Comparison of ENCODE assay signal across 26 cellular contexts in genomic region chr12:57169046-57169795, GRCh38. TPM values are rescaled to one million over a fixed set of nuclear protein-coding genes. Genes with fewer than 3 reads are reported as not detected.
A peak's percentile ranks its signal among the peaks of the same experiment; 100 is the strongest.
DNase-seq lines count a peak whose midpoint lies in the region; ATAC-seq and TF ChIP-seq lines count a peak whose summit lies in the region.
"Had no signal": no experiment of that assay in that cellular context is flagged by ENCODE, and none has a peak within 500 bp of the region (broad histone marks: within the 10 kb centered on the region; RNA-seq: fewer than 3 reads in every experiment).

No MANE protein-coding gene starts in this region.

- intact Hi-C loops in IMR-90 (cut with micrococcal nuclease), result no loop called here
- intact Hi-C loops in adrenal gland (cut with DNase I), result no loop called here
- intact Hi-C loops in testis (cut with DNase I; ENCODE audit: low total_unique reads), result no loop called here
- intact Hi-C loops in cardiac septum (cut with DNase I), result no loop called here

- no peak for TF ChIP-seq POLR2A in IMR-90 (IDR thresholded peaks at IDR 0.05; ENCODE audit: low read depth, low read length)
- no peak for TF ChIP-seq POLR2A in adrenal gland (IDR thresholded peaks at IDR 0.05)
- no peak for TF ChIP-seq POLR2A in testis (IDR thresholded peaks at IDR 0.05)

- H3K4ac ChIP-seq in IMR-90 (ENCODE audit: low read depth, low read length) (no peak overlapping the region), mesenchymal stem cell (ENCODE audit: low read depth in 1 of 2, low read length in 2 of 2) (no peak overlapping the region)

- peaks cover 6% of the 10 kb centered on the region; the same call in 1 of the 2 replicates for H3K9me1 ChIP-seq in IMR-90 (ENCODE audit: insufficient read depth, low read length)

- H3K27me3 ChIP-seq in IMR-90 (ENCODE audit: control insufficient read depth, insufficient read depth, low read length), result no peaks in the 10 kb centered on the region
- no peaks in the 10 kb centered on the region for H3K27me3 ChIP-seq in adrenal gland
- H3K27me3 ChIP-seq in mesenchymal stem cell (ENCODE audit: control insufficient read depth in 1 of 2, insufficient read depth in 1 of 2, low read length in 2 of 2), result no peaks in the 10 kb centered on the region
- H3K27me3 ChIP-seq in testis, result no peaks in the 10 kb centered on the region
- H3K27me3 ChIP-seq: BLaER1, SJSA1 had no signal

- H3K27ac ChIP-seq in IMR-90 (ENCODE audit: insufficient read depth, low read length) (no peak overlapping the region), adrenal gland (peak overlapping the region in 1 of 5 donors; percentile 52), mesenchymal stem cell (ENCODE audit: low read length, poor library complexity, severe bottlenecking) (no peak overlapping the region), testis (peak overlapping the region; percentile 34 to 76)
- H3K27ac ChIP-seq: SJSA1 had no signal

- peaks cover 10 to 57% of the 10 kb centered on the region in 2 experiments for H3K79me1 ChIP-seq in IMR-90 (ENCODE audit: low read depth in 1 of 2, low read length in 2 of 2)
- peaks cover 26% of the 10 kb centered on the region for H3K79me1 ChIP-seq in mesenchymal stem cell (replicated peaks; ENCODE audit: low read length, poor library complexity, severe bottlenecking)

- in situ Hi-C loops in IMR-90 (cut with MboI; ENCODE audit: low sequenced_read_pairs), result no loop called here
- in situ Hi-C loops in ACHN (cut with HindIII; ENCODE audit: low pct_ligation_motif_present, low pct_unique_long_range_greater_than_20kb, low sequenced_read_pairs), result no loop called here

- H2BK120ac ChIP-seq in IMR-90 (ENCODE audit: low read depth, low read length) (no peak overlapping the region), mesenchymal stem cell (ENCODE audit: low read depth, low read length) (no peak overlapping the region)

- no peak overlapping the region for H3K56ac ChIP-seq in IMR-90 (ENCODE audit: extremely low read depth, insufficient read depth, low read length)

- POLR2A ChIA-PET in IMR-90 (lab: Charles Lee; ENCODE audit: unreplicated experiment), result no interaction called here

- WGBS in IMR-90 (ENCODE audit: extremely low coverage in 2 of 2, insufficient read length in 1 of 2), 2 experiments, result 94% methylated on average over 9 of the region's 23 CpGs; no CpG with 5 or more reads in 1 of the 2 experiments
- 60 to 77% (median 70%) methylated on average over 21 to 23 of the region's 23 CpGs for WGBS in adrenal gland, 4 donors
- WGBS in mesenchymal stem cell, result 97% methylated on average over 23 of the region's 23 CpGs
- WGBS in testis, 2 donors, result 44 to 56% methylated on average over 13 to 23 of the region's 23 CpGs

- H4K8ac ChIP-seq in IMR-90 (ENCODE audit: low read depth in 2 of 2, low read length in 2 of 2), result no peak overlapping the region
- no peak overlapping the region for H4K8ac ChIP-seq in mesenchymal stem cell (ENCODE audit: low read length)

- TF ChIP-seq CTCF in IMR-90 (conservative IDR thresholded peaks at IDR 0.05; ENCODE audit: low read depth, low read length) (no peak), adrenal gland (IDR thresholded peaks at IDR 0.05) (no peak), testis (IDR thresholded peaks at IDR 0.05) (no peak)

- peak overlapping the region; percentile 40 for H2AFZ ChIP-seq in IMR-90 (replicated peaks; ENCODE audit: low read length, poor library complexity)
- H2AFZ ChIP-seq in mesenchymal stem cell (ENCODE audit: low read depth, low read length), result no peak overlapping the region

- TF ChIP-seq RAD21 in IMR-90 (IDR thresholded peaks at IDR 0.05; ENCODE audit: low read length), result no peak

- H2BK15ac ChIP-seq in IMR-90 (ENCODE audit: low read depth, low read length) (no peak overlapping the region), mesenchymal stem cell (ENCODE audit: low read depth, poor library complexity, severe bottlenecking) (no peak overlapping the region)

- no peak for ATAC-seq in IMR-90 (ENCODE audit: low read depth)
- ATAC-seq: PC-3 had no signal

- H3K9ac ChIP-seq in IMR-90 (ENCODE audit: low read depth, low read length) (no peak overlapping the region), mesenchymal stem cell (ENCODE audit: low read length) (peak overlapping the region; percentile 74)
- H3K9ac ChIP-seq: BLaER1 had no signal

- no TSS peak for BruUV-seq in IMR-90 (replicated peaks; lab: Mats Ljungman, UMichigan)

- H3K14ac ChIP-seq in IMR-90 (replicated peaks; ENCODE audit: low read depth, low read length), result no peak overlapping the region
- H3K14ac ChIP-seq in mesenchymal stem cell (ENCODE audit: low read length in 2 of 2), result no peak overlapping the region

- CTCF ChIA-PET in IMR-90 (lab: Yijun Ruan, JAX), result interaction anchor here (0.6 kb wide), 1 partner anchor 19 kb away, joined by 6 read pairs; no protein-coding TSS in a partner anchor

- H3K4me2 ChIP-seq in IMR-90 (ENCODE audit: low read depth, low read length) (no peak overlapping the region), mesenchymal stem cell (ENCODE audit: low read length, poor library complexity, severe bottlenecking) (no peak overlapping the region)
- H3K4me2 ChIP-seq: BLaER1 had no signal

- H4K20me1 ChIP-seq in IMR-90 (ENCODE audit: insufficient read depth, low read length), result peaks cover 50% of the 10 kb centered on the region
- H4K20me1 ChIP-seq: BLaER1 had no signal

- H3K4me1 ChIP-seq in IMR-90 (ENCODE audit: control insufficient read depth, insufficient read depth, low read length), result peaks cover 12% of the 10 kb centered on the region
- no peaks in the 10 kb centered on the region for H3K4me1 ChIP-seq in adrenal gland (replicated peaks in 1 of 2)
- peaks cover 24% of the 10 kb centered on the region for H3K4me1 ChIP-seq in mesenchymal stem cell (ENCODE audit: control insufficient read depth, insufficient read depth, low read depth, low read length)
- H3K4me1 ChIP-seq in testis, result peaks cover 39% of the 10 kb centered on the region

- DNase-seq in IMR-90 (no peak), adrenal gland (peak in 6 of 7 donors; percentile 60 to 76 (median 66)), mesenchymal stem cell (no peak), testis (peak; percentile 83), ACHN (no peak), AG08395 (ENCODE audit: low spot score) (no peak), cardiac septum (ENCODE audit: low spot score) (no peak)
- DNase-seq: CD4-positive, CD25-positive, alpha-beta regulatory T cell; DMS153; DND-41; HCEC 1CT; NCI-H1105 treated with DMSO at 0.1 percent for 48 hours; NCI-H146; NCI-H1930; NCI-H2107; NCI-H524; NCI-H774; PC-3; Right ventricle myocardium superior had no signal

- H2AK5ac ChIP-seq in IMR-90 (ENCODE audit: low read depth, low read length), result no peak overlapping the region
- no peak overlapping the region for H2AK5ac ChIP-seq in mesenchymal stem cell (ENCODE audit: low read length, severe bottlenecking)

- H4K5ac ChIP-seq in IMR-90 (ENCODE audit: low read depth, low read length), result no peak overlapping the region

- H2BK20ac ChIP-seq in IMR-90 (ENCODE audit: low read depth, low read length), result no peak overlapping the region

- H3K4me3 ChIP-seq in IMR-90 (ENCODE audit: insufficient read depth, low read depth, low read length) (no peak overlapping the region), adrenal gland (no peak overlapping the region), mesenchymal stem cell (ENCODE audit: insufficient read depth in 1 of 2, low read depth in 1 of 2, low read length in 2 of 2) (no peak overlapping the region), testis (no peak overlapping the region)
- H3K4me3 ChIP-seq: BLaER1, SJSA1 had no signal

- dilution Hi-C loops in IMR-90 (cut with HindIII; ENCODE audit: low sequenced_read_pairs, unreplicated experiment), result no loop called here

- no peak overlapping the region for H2AK9ac ChIP-seq in IMR-90 (replicated peaks; ENCODE audit: low read depth, low read length, poor library complexity)

- no peaks in the 10 kb centered on the region for H3K9me3 ChIP-seq in IMR-90 (ENCODE audit: control insufficient read depth, insufficient read depth, low read length)
- H3K9me3 ChIP-seq in adrenal gland (replicated peaks in 1 of 3), result no peaks in the 10 kb centered on the region
- no peaks in the 10 kb centered on the region for H3K9me3 ChIP-seq in mesenchymal stem cell (ENCODE audit: control insufficient read depth, low read length)
- no peaks in the 10 kb centered on the region for H3K9me3 ChIP-seq in testis
- H3K9me3 ChIP-seq: BLaER1, SJSA1 had no signal

- H3K23ac ChIP-seq in IMR-90 (ENCODE audit: low read depth, low read length), result no peak overlapping the region
- H3K23ac ChIP-seq in mesenchymal stem cell (ENCODE audit: low read length in 2 of 2), result no peak overlapping the region

- H3K18ac ChIP-seq in IMR-90 (ENCODE audit: low read depth, low read length) (no peak overlapping the region), mesenchymal stem cell (ENCODE audit: low read depth in 1 of 2, low read length in 2 of 2) (no peak overlapping the region)

- H2BK12ac ChIP-seq in mesenchymal stem cell (ENCODE audit: low read length in 2 of 2), result no peak overlapping the region

- H3K36me3 ChIP-seq in IMR-90 (ENCODE audit: control insufficient read depth, insufficient read depth, low read length) (peaks cover 86% of the 10 kb centered on the region), adrenal gland (replicated peaks in 1 of 2) (peaks cover 0 to 82% of the 10 kb centered on the region in 2 donors), mesenchymal stem cell (ENCODE audit: control insufficient read depth in 1 of 2, insufficient read depth in 2 of 2, low read depth in 1 of 2, low read length in 2 of 2) (peaks cover 92 to 93% of the 10 kb centered on the region in 2 experiments), testis (ENCODE audit: low read depth, missing control alignments) (no peaks in the 10 kb centered on the region)

- no peak overlapping the region for H4K91ac ChIP-seq in IMR-90 (ENCODE audit: insufficient read depth, low read depth, low read length)
- H4K91ac ChIP-seq in mesenchymal stem cell (ENCODE audit: low read length), result no peak overlapping the region

- H2BK5ac ChIP-seq in IMR-90 (ENCODE audit: low read depth, low read length, poor library complexity, severe bottlenecking), result no peak overlapping the region
- no peak overlapping the region for H2BK5ac ChIP-seq in mesenchymal stem cell (ENCODE audit: low read depth, low read length, poor library complexity, severe bottlenecking)

RNA-seq across cellular contexts. Expression of gene LRP1-AS, which starts 21.8 kb away (rescaled TPM):
- total RNA-seq in IMR-90 (2012; rRNA removed), result not detected in 2 replicates
- not detected in 2 replicates for polyA plus RNA-seq in IMR-90 (2012; rRNA removed)
- polyA plus RNA-seq in IMR-90 (2012; cell fraction: cytosol; rRNA removed), result not detected in 2 replicates
- polyA plus RNA-seq in IMR-90 (2012; cell fraction: nucleus; rRNA removed; ENCODE audit: low replicate concordance), result not detected in 2 replicates
- not detected for total RNA-seq in adrenal gland
- not detected for polyA plus RNA-seq in adrenal gland
- not detected for polyA plus RNA-seq in mesenchymal stem cell (2013, experiment 1 of 2)
- polyA plus RNA-seq in mesenchymal stem cell (2013, experiment 2 of 2), result not detected
- not detected for total RNA-seq in testis
- polyA plus RNA-seq in testis (ENCODE audit: insufficient read depth, low read depth, low replicate concordance), result not detected
- total RNA-seq in cardiac septum, result not detected
- total RNA-seq: A673; CD4-positive, CD25-positive, alpha-beta regulatory T cell; H1; HT1080; LHCN-M2; MCF 10A; PC-3; Right ventricle myocardium superior; SJSA1 had no signal
- polyA plus RNA-seq: CD4-positive, CD25-positive, alpha-beta regulatory T cell; H1 had no signal

RNA-seq across cellular contexts. Expression of gene LRP1, which starts 40.9 kb away (rescaled TPM):
- total RNA-seq in IMR-90 (2012; rRNA removed), result 73.1 and 75.5 TPM in 2 replicates
- 142 and 155 TPM in 2 replicates for polyA plus RNA-seq in IMR-90 (2012; rRNA removed)
- polyA plus RNA-seq in IMR-90 (2012; cell fraction: cytosol; rRNA removed), result 119 and 250 TPM in 2 replicates
- 252 and 565 TPM in 2 replicates for polyA plus RNA-seq in IMR-90 (2012; cell fraction: nucleus; rRNA removed; ENCODE audit: low replicate concordance)
- total RNA-seq in adrenal gland, result 100 to 1,000 TPM; 126 to 307 (median 179) TPM
- 10 to 100 TPM; 21.2 to 81.0 (median 59.2) TPM for polyA plus RNA-seq in adrenal gland
- 68.9 TPM for polyA plus RNA-seq in mesenchymal stem cell (2013, experiment 1 of 2)
- polyA plus RNA-seq in mesenchymal stem cell (2013, experiment 2 of 2), result 57.9 TPM
- 100 to 1,000 TPM; 135 to 200 TPM for total RNA-seq in testis
- polyA plus RNA-seq in testis (ENCODE audit: insufficient read depth, low read depth, low replicate concordance), result 82.4 TPM
- 103 TPM for total RNA-seq in cardiac septum

RNA-seq across cellular contexts. Expression of gene NXPH4, which starts 47.4 kb away (rescaled TPM):
- total RNA-seq in IMR-90 (2012; rRNA removed), result 0.36 and 0.56 TPM in 2 replicates
- polyA plus RNA-seq in IMR-90 (2012; rRNA removed), result 3.3 and 3.8 TPM in 2 replicates
- polyA plus RNA-seq in IMR-90 (2012; cell fraction: cytosol; rRNA removed), result 4.8 and 7.5 TPM in 2 replicates
- 3.3 and 5.8 TPM in 2 replicates for polyA plus RNA-seq in IMR-90 (2012; cell fraction: nucleus; rRNA removed; ENCODE audit: low replicate concordance)
- 1 to 10 TPM in 1 of 8 donors, under 1 TPM in 4, not detected in 3; 0.15 to 3.7 (median 0.42) TPM for total RNA-seq in adrenal gland
- polyA plus RNA-seq in adrenal gland, result 1 to 10 TPM in 2 of 3 donors, under 1 TPM in 1; 0.62 to 1.7 (median 1.2) TPM
- polyA plus RNA-seq in mesenchymal stem cell (2013, experiment 1 of 2), result 1.8 TPM
- polyA plus RNA-seq in mesenchymal stem cell (2013, experiment 2 of 2), result 1.6 TPM
- total RNA-seq in testis, result 1 to 10 TPM; 7.5 to 7.7 TPM
- polyA plus RNA-seq in testis (ENCODE audit: insufficient read depth, low read depth, low replicate concordance), result 1.8 TPM
- 20.0 TPM for total RNA-seq in cardiac septum

RNA-seq across cellular contexts. Expression of gene STAT6, which starts 58.1 kb away (rescaled TPM):
- 38.9 and 43.4 TPM in 2 replicates for total RNA-seq in IMR-90 (2012; rRNA removed)
- 88.8 and 96.9 TPM in 2 replicates for polyA plus RNA-seq in IMR-90 (2012; rRNA removed)
- 44.8 and 69.4 TPM in 2 replicates for polyA plus RNA-seq in IMR-90 (2012; cell fraction: cytosol; rRNA removed)
- polyA plus RNA-seq in IMR-90 (2012; cell fraction: nucleus; rRNA removed; ENCODE audit: low replicate concordance), result 334 and 370 TPM in 2 replicates
- 100 to 1,000 TPM; 109 to 227 (median 155) TPM for total RNA-seq in adrenal gland
- polyA plus RNA-seq in adrenal gland, result 100 to 1,000 TPM; 102 to 321 (median 177) TPM
- 87.5 TPM for polyA plus RNA-seq in mesenchymal stem cell (2013, experiment 1 of 2)
- polyA plus RNA-seq in mesenchymal stem cell (2013, experiment 2 of 2), result 89.4 TPM
- 10 to 100 TPM; 66.2 to 81.5 TPM for total RNA-seq in testis
- polyA plus RNA-seq in testis (ENCODE audit: insufficient read depth, low read depth, low replicate concordance), result 53.2 TPM
- total RNA-seq in cardiac septum, result 42.1 TPM

Comparison
In these comparisons a context has a peak if more than half of its experiments do, and no peak if none do; other contexts are left out.
1. DNase-seq: peak in adrenal gland (6 of 7) and testis (single experiment); none in IMR-90 (single experiment), mesenchymal stem cell (single experiment), ACHN (single experiment), AG08395 (single experiment) and cardiac septum (single experiment).
2. H3K27ac ChIP-seq: peak in testis (2 of 2); none in IMR-90 (single experiment) and mesenchymal stem cell (single experiment).